ENCODE assay signal across 11 cellular contexts in the genomic region with DNA sequence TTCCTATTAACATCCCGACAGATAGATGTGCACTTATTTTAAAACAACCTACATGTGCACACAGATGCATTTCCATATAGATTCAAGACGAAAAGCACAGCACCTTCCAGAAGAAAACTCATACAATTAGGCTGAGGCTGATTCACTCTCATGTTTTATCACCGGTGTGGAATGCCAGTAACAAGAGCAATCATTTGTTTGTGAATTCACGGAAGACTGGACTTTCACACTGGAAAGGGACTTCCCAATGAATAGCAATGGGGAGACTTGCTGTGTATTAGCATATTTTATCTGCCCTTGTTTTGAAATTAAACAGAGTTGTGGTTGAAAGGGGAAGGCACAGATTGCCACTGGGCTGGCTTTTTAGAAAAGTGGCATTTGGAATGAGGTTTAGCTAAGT.
DNase-seq lines count a peak whose midpoint lies in the region; ATAC-seq, FAIRE-seq and TF ChIP-seq lines count a peak whose summit lies in the region.
"Had no signal": no experiment of that assay in that cellular context is flagged by ENCODE, and none has a peak within 500 bp of the region (broad histone marks: within the 10 kb centered on the region; RNA-seq: fewer than 3 reads in every experiment).

No MANE protein-coding gene starts in this region.

- H3K27me3 ChIP-seq in bronchial epithelial cell (ENCODE audit: control insufficient read depth, insufficient read depth, low read length): no peaks in the 10 kb centered on the region
- no peaks in the 10 kb centered on the region for H3K27me3 ChIP-seq in vagina
- H3K27me3 ChIP-seq: ascending aorta had no signal

- peaks cover 34% of the 10 kb centered on the region for H3K4me1 Mint-ChIP-seq in mesothelial cell of epicardium

- TF ChIP-seq POLR2A in vagina (IDR thresholded peaks at IDR 0.05): no peak

- peaks cover 9% of the 10 kb centered on the region for H3K4me1 ChIP-seq in vagina

- H3K27ac Mint-ChIP-seq in mesothelial cell of epicardium: peak overlapping the region; percentile 69

- no peak overlapping the region for H3K4me3 ChIP-seq in bronchial epithelial cell (ENCODE audit: low read depth, low read length)
- H3K4me3 ChIP-seq in vagina: no peak overlapping the region
- H3K4me3 ChIP-seq: ascending aorta had no signal

- no peaks in the 10 kb centered on the region for H3K9me3 ChIP-seq in vagina
- H3K9me3 ChIP-seq: ascending aorta had no signal

- no peaks in the 10 kb centered on the region for H3K9me3 Mint-ChIP-seq in mesothelial cell of epicardium

- no peak for TF ChIP-seq CTCF in bronchial epithelial cell (IDR thresholded peaks at IDR 0.05; ENCODE audit: insufficient read depth, low read length, severe bottlenecking)
- no peak for TF ChIP-seq CTCF in mesothelial cell of epicardium (IDR thresholded peaks at IDR 0.05; ENCODE audit: unreplicated experiment)
- TF ChIP-seq CTCF in vagina (IDR thresholded peaks at IDR 0.05): peak in 1 of 3 experiments; percentile 3

- H3K27ac ChIP-seq in vagina: peak overlapping the region; percentile 34
- H3K27ac ChIP-seq: ascending aorta had no signal

- no peak for FAIRE-seq in bronchial epithelial cell (lab: Jason Lieb, UNC)

- DNase-seq in HS-5 (ENCODE audit: low read depth): peak; percentile 57
- DNase-seq in bronchial epithelial cell (ENCODE audit: low read depth): peak; percentile 80
- DNase-seq in mesothelial cell of epicardium (ENCODE audit: low spot score in 2 of 2, unreplicated experiment in 2 of 2): no peak
- DNase-seq in vagina (ENCODE audit: extremely low spot score in 2 of 2): no peak
- DNase-seq in activated CD4-positive, alpha-beta T cell treated with anti-CD3 and anti-CD28 coated beads, Interleukin-2, amount 50 U/mL, for 48 hours: no peak
- no peak for DNase-seq in stimulated activated CD4-positive, alpha-beta T cell treated with anti-CD3 and anti-CD28 coated beads, Interleukin-4, amount 100 ng/mL, for 24 hours
- DNase-seq: DND-41, NCI-H2029 treated with DMSO at 0.1 percent for 48 hours, right cardiac atrium had no signal

- H3K36me3 ChIP-seq in bronchial epithelial cell (ENCODE audit: control insufficient read depth, insufficient read depth, low read length) (no peaks in the 10 kb centered on the region), vagina (no peaks in the 10 kb centered on the region)
- H3K36me3 ChIP-seq: ascending aorta had no signal

- no peak overlapping the region for H3K4me3 Mint-ChIP-seq in mesothelial cell of epicardium

- ATAC-seq in GM21423 (IDR thresholded peaks at IDR 0.05; ENCODE audit: unreplicated experiment): no peak
- ATAC-seq: right cardiac atrium had no signal

- H3K36me3 Mint-ChIP-seq in mesothelial cell of epicardium: no peaks in the 10 kb centered on the region

- peaks cover 5% of the 10 kb centered on the region for H3K27me3 Mint-ChIP-seq in mesothelial cell of epicardium (ENCODE audit: low read depth)

- intact Hi-C loops in vagina (cut with DNase I): no loop called here

Comparison
In these comparisons a context has a peak if more than half of its experiments do, and no peak if none do; other contexts are left out.
1. DNase-seq: peak in HS-5 (single experiment) and bronchial epithelial cell (single experiment); none in mesothelial cell of epicardium (0 of 2), vagina (0 of 2), activated CD4-positive, alpha-beta T cell treated with anti-CD3 and anti-CD28 coated beads, Interleukin-2, amount 50 U/mL, for 48 hours (0 of 2) and stimulated activated CD4-positive, alpha-beta T cell treated with anti-CD3 and anti-CD28 coated beads, Interleukin-4, amount 100 ng/mL, for 24 hours (single experiment).